In genomic region chr6:90035047-90035678, GRCh38 we compare ENCODE assay signal across 22 cellular contexts.
A peak's percentile ranks its signal among the peaks of the same experiment; 100 is the strongest.
DNase-seq lines count a peak whose midpoint lies in the region; ATAC-seq and TF ChIP-seq lines count a peak whose summit lies in the region.
"Had no signal": no experiment of that assay in that cellular context is flagged by ENCODE, and none has a peak within 500 bp of the region (broad histone marks: within the 10 kb centered on the region; RNA-seq: fewer than 3 reads in every experiment).

No MANE protein-coding gene starts in this region.

- no peaks in the 10 kb centered on the region for H3K9me3 ChIP-seq in CD8-positive, alpha-beta T cell (ENCODE audit: low read length)
- H3K9me3 ChIP-seq in Loucy (ENCODE audit: insufficient read depth, low read depth, low read length), result no peaks in the 10 kb centered on the region
- H3K9me3 ChIP-seq in gastrocnemius medialis, result no peaks in the 10 kb centered on the region
- H3K9me3 ChIP-seq in effector memory CD4-positive, alpha-beta T cell (ENCODE audit: control insufficient read depth, low read length), result no peaks in the 10 kb centered on the region
- H3K9me3 ChIP-seq in heart left ventricle, result no peaks in the 10 kb centered on the region
- no peaks in the 10 kb centered on the region for H3K9me3 ChIP-seq in Karpas-422 (ENCODE audit: low read length)

- H3K9me2 ChIP-seq in Loucy (replicated peaks; ENCODE audit: low read depth, low read length), result no peaks in the 10 kb centered on the region
- no peaks in the 10 kb centered on the region for H3K9me2 ChIP-seq in Karpas-422 (replicated peaks; ENCODE audit: insufficient read depth, low read length)

- peaks cover 6% of the 10 kb centered on the region for H3K79me2 ChIP-seq in Loucy (ENCODE audit: insufficient read depth, low read length)
- H3K79me2 ChIP-seq in Karpas-422 (ENCODE audit: low read length), result no peaks in the 10 kb centered on the region

- no peaks in the 10 kb centered on the region for H3K36me3 ChIP-seq in CD8-positive, alpha-beta T cell (ENCODE audit: insufficient read depth, low read length)
- no peaks in the 10 kb centered on the region; the same call in 1 of the 2 replicates for H3K36me3 ChIP-seq in Loucy (ENCODE audit: insufficient read depth, low read length)
- H3K36me3 ChIP-seq in gastrocnemius medialis, result no peaks in the 10 kb centered on the region
- H3K36me3 ChIP-seq in effector memory CD4-positive, alpha-beta T cell (ENCODE audit: control insufficient read depth, insufficient read depth, low read length), result no peaks in the 10 kb centered on the region
- H3K36me3 ChIP-seq in heart left ventricle, result no peaks in the 10 kb centered on the region
- no peaks in the 10 kb centered on the region for H3K36me3 ChIP-seq in Karpas-422 (ENCODE audit: insufficient read depth, low read length)

- DNase-seq in CD8-positive, alpha-beta T cell, result no peak
- DNase-seq in central memory CD8-positive, alpha-beta T cell (ENCODE audit: low spot score in 2 of 2), result no peak
- DNase-seq in gastrocnemius medialis, result no peak
- DNase-seq in effector memory CD4-positive, alpha-beta T cell, result no peak
- DNase-seq in heart left ventricle, result no peak
- no peak for DNase-seq in Karpas-422
- DNase-seq: activated CD4-positive, alpha-beta T cell treated with anti-CD3 and anti-CD28 coated beads for 48 hours; activated CD8-positive, alpha-beta memory T cell treated with anti-CD3 and anti-CD28 coated beads, Interleukin-2, amount 50 U/mL, for 4 hours; activated effector memory CD4-positive, alpha-beta T cell treated with anti-CD3 and anti-CD28 coated beads, Interleukin-2, amount 50 U/mL, for 16 hours; anterior cingulate cortex; CD8-positive, alpha-beta memory T cell; dorsolateral prefrontal cortex; left colon; NCI-H1105 treated with DMSO at 0.1 percent for 48 hours; NCI-H2029 treated with DMSO at 0.1 percent for 48 hours; NCI-H345; NCI-H82 had no signal

- peaks cover 65% of the 10 kb centered on the region for H3K4me1 Mint-ChIP-seq in CD8-positive, alpha-beta T cell (ENCODE audit: low read depth)
- H3K4me1 Mint-ChIP-seq in central memory CD8-positive, alpha-beta T cell, result peaks cover 16% of the 10 kb centered on the region

- 0 out of 2 replicates have a peak, but pooled peaks cover 3% of the 10 kb centered on the region for H3F3A ChIP-seq in Loucy (ENCODE audit: low read depth)

- no peak overlapping the region for H2AFZ ChIP-seq in Loucy (ENCODE audit: low read length)
- H2AFZ ChIP-seq in Karpas-422 (ENCODE audit: low read length), result no peak overlapping the region

- no peak overlapping the region for H3K9ac ChIP-seq in Loucy (ENCODE audit: low read depth, low read length, poor library complexity, severe bottlenecking)
- no peak overlapping the region for H3K9ac ChIP-seq in Karpas-422 (ENCODE audit: low read length)

- in situ Hi-C loops in gastrocnemius medialis (cut with MboI; ENCODE audit: low sequenced_read_pairs in 4 of 4), result no loop called here

- 79 to 91% (median 85%) methylated on average over 3 of the region's 3 CpGs for WGBS in heart left ventricle, 4 donors

- peaks cover 3% of the 10 kb centered on the region for H3K9me3 Mint-ChIP-seq in CD8-positive, alpha-beta T cell
- H3K9me3 Mint-ChIP-seq in central memory CD8-positive, alpha-beta T cell, result no peaks in the 10 kb centered on the region

- peak overlapping the region; percentile 4 for H3K4me3 Mint-ChIP-seq in CD8-positive, alpha-beta T cell
- H3K4me3 Mint-ChIP-seq in central memory CD8-positive, alpha-beta T cell, result no peak overlapping the region
- H3K4me3 Mint-ChIP-seq: CD8-positive, alpha-beta memory T cell; T-helper 1 cell treated with Interleukin-12 subunit alpha and Interleukin-12 subunit beta and Interleukin-4 antibody, amounts not matched to agents 30 μg/mL and 1 μg/mL, for 36 hours; type B pancreatic cell had no signal

- H3K27ac Mint-ChIP-seq in CD8-positive, alpha-beta T cell, result peak overlapping the region; percentile 66
- H3K27ac Mint-ChIP-seq in central memory CD8-positive, alpha-beta T cell (ENCODE audit: low read depth), result peak overlapping the region; percentile 29
- H3K27ac Mint-ChIP-seq: T-helper 1 cell treated with Interleukin-12 subunit alpha and Interleukin-12 subunit beta and Interleukin-4 antibody, amounts not matched to agents 30 μg/mL and 1 μg/mL, for 36 hours; type B pancreatic cell had no signal

- no peak for TF ChIP-seq CTCF in CD8-positive, alpha-beta T cell (IDR thresholded peaks at IDR 0.05)
- TF ChIP-seq CTCF in Loucy (conservative IDR thresholded peaks at IDR 0.05; ENCODE audit: low read length), result no peak
- TF ChIP-seq CTCF in gastrocnemius medialis (IDR thresholded peaks at IDR 0.05 in 4 of 5, conservative IDR thresholded peaks at IDR 0.05 in 1 of 5), result no peak
- no peak for TF ChIP-seq CTCF in heart left ventricle (IDR thresholded peaks at IDR 0.05)

- no peak overlapping the region for H3K27ac ChIP-seq in CD8-positive, alpha-beta T cell (ENCODE audit: low read depth, low read length)
- H3K27ac ChIP-seq in gastrocnemius medialis (peak overlapping the region; percentile 18 to 63 (median 50)), heart left ventricle (no peak overlapping the region), Karpas-422 (ENCODE audit: low read length) (no peak overlapping the region)
- H3K27ac ChIP-seq in effector memory CD4-positive, alpha-beta T cell (ENCODE audit: insufficient read depth, low read length, poor library complexity, severe bottlenecking), result no peak overlapping the region
- H3K27ac ChIP-seq: RWPE1 had no signal

- H3K27me3 ChIP-seq in CD8-positive, alpha-beta T cell (ENCODE audit: insufficient read depth, low read length), result no peaks in the 10 kb centered on the region
- H3K27me3 ChIP-seq in Loucy (ENCODE audit: insufficient read depth, low read length, poor library complexity, severe bottlenecking) (no peaks in the 10 kb centered on the region), gastrocnemius medialis (no peaks in the 10 kb centered on the region), heart left ventricle (no peaks in the 10 kb centered on the region), Karpas-422 (ENCODE audit: low read length) (no peaks in the 10 kb centered on the region)
- H3K27me3 ChIP-seq in effector memory CD4-positive, alpha-beta T cell (replicated peaks; ENCODE audit: control insufficient read depth, insufficient read depth, low read length, poor library complexity, severe bottlenecking), result no peaks in the 10 kb centered on the region
- H3K27me3 ChIP-seq: dorsolateral prefrontal cortex had no signal

- TF ChIP-seq POLR2A in gastrocnemius medialis (IDR thresholded peaks at IDR 0.05) (no peak), heart left ventricle (IDR thresholded peaks at IDR 0.05) (no peak)

- intact Hi-C loops in CD8-positive, alpha-beta T cell (cut with DNase I, micrococcal nuclease), result loop anchor here (5.0 kb wide), 2 partner anchors 37 to 42 kb away; no protein-coding TSS in a partner anchor
- intact Hi-C loops in gastrocnemius medialis (cut with DNase I; ENCODE audit: low total_unique reads), result no loop called here
- intact Hi-C loops in heart left ventricle (cut with DNase I), result no loop called here

- POLR2A ChIA-PET in CD8-positive, alpha-beta T cell (lab: Charles Lee), result no interaction called here

- H3K4me2 ChIP-seq in Loucy (ENCODE audit: low read depth, low read length, poor library complexity, severe bottlenecking), result peak overlapping the region; percentile 62
- H3K4me2 ChIP-seq in Karpas-422 (ENCODE audit: low read depth, low read length, poor library complexity, severe bottlenecking), result no peak overlapping the region

- no peak for ATAC-seq in CD8-positive, alpha-beta T cell
- ATAC-seq in central memory CD8-positive, alpha-beta T cell (replicated peaks; ENCODE audit: extremely low read depth, poor library complexity, severe bottlenecking), result no peak
- ATAC-seq in gastrocnemius medialis (peak; percentile 68 to 81), heart left ventricle (no peak), GM19452 (IDR thresholded peaks at IDR 0.05; ENCODE audit: unreplicated experiment) (no peak)

- H3K36me3 Mint-ChIP-seq in CD8-positive, alpha-beta T cell, result peaks cover 35% of the 10 kb centered on the region
- no peaks in the 10 kb centered on the region for H3K36me3 Mint-ChIP-seq in central memory CD8-positive, alpha-beta T cell (ENCODE audit: insufficient read depth)

- CTCF ChIA-PET in CD8-positive, alpha-beta T cell (lab: Charles Lee), result interaction anchor here (1.2 kb wide), 1 partner anchor 9 kb away, joined by 6 read pairs; no protein-coding TSS in a partner anchor

- H4K20me1 ChIP-seq in Loucy (ENCODE audit: insufficient read depth, low read length, poor library complexity, severe bottlenecking) (no peaks in the 10 kb centered on the region), Karpas-422 (ENCODE audit: insufficient read depth, low read depth, low read length) (no peaks in the 10 kb centered on the region)

- no peak overlapping the region for H3K4me3 ChIP-seq in CD8-positive, alpha-beta T cell (ENCODE audit: low read depth, low read length)
- H3K4me3 ChIP-seq in Loucy (ENCODE audit: low read length, poor library complexity, severe bottlenecking) (no peak overlapping the region), gastrocnemius medialis (peak overlapping the region in 1 of 4 donors; percentile 4), heart left ventricle (no peak overlapping the region), Karpas-422 (ENCODE audit: low read length) (no peak overlapping the region)
- H3K4me3 ChIP-seq in effector memory CD4-positive, alpha-beta T cell (ENCODE audit: insufficient read depth, low read depth, low read length, poor library complexity, severe bottlenecking), result no peak overlapping the region
- H3K4me3 ChIP-seq: dorsolateral prefrontal cortex had no signal

- no peaks in the 10 kb centered on the region for H3K27me3 Mint-ChIP-seq in CD8-positive, alpha-beta T cell (ENCODE audit: low read depth)
- no peaks in the 10 kb centered on the region for H3K27me3 Mint-ChIP-seq in central memory CD8-positive, alpha-beta T cell
- H3K27me3 Mint-ChIP-seq: CD8-positive, alpha-beta memory T cell; type B pancreatic cell had no signal

- H3K4me1 ChIP-seq in CD8-positive, alpha-beta T cell (ENCODE audit: insufficient read depth, low read length), result peaks cover 39% of the 10 kb centered on the region
- H3K4me1 ChIP-seq in Loucy (ENCODE audit: insufficient read depth, low read length, poor library complexity, severe bottlenecking) (peaks cover 34% of the 10 kb centered on the region), gastrocnemius medialis (peaks cover 10 to 25% of the 10 kb centered on the region in 2 donors), heart left ventricle (peaks cover 0 to 6% (median 0%) of the 10 kb centered on the region in 12 donors), Karpas-422 (ENCODE audit: low read length) (no peaks in the 10 kb centered on the region)
- peaks cover 7% of the 10 kb centered on the region for H3K4me1 ChIP-seq in effector memory CD4-positive, alpha-beta T cell (ENCODE audit: control insufficient read depth, insufficient read depth, low read length, poor library complexity, severe bottlenecking)

Comparison
In these comparisons a context has a peak if more than half of its experiments do, and no peak if none do; other contexts are left out.
1. ATAC-seq: peak in gastrocnemius medialis (2 of 2); none in CD8-positive, alpha-beta T cell (single experiment), central memory CD8-positive, alpha-beta T cell (single experiment), heart left ventricle (0 of 4) and GM19452 (single experiment).
2. H3K27ac ChIP-seq: peak in gastrocnemius medialis (4 of 4); none in CD8-positive, alpha-beta T cell (single experiment), effector memory CD4-positive, alpha-beta T cell (single experiment), heart left ventricle (0 of 12) and Karpas-422 (single experiment).
3. intact Hi-C loops: an anchor here in CD8-positive, alpha-beta T cell (5.0 kb wide); none called in gastrocnemius medialis and heart left ventricle.